In the genomic region with DNA sequence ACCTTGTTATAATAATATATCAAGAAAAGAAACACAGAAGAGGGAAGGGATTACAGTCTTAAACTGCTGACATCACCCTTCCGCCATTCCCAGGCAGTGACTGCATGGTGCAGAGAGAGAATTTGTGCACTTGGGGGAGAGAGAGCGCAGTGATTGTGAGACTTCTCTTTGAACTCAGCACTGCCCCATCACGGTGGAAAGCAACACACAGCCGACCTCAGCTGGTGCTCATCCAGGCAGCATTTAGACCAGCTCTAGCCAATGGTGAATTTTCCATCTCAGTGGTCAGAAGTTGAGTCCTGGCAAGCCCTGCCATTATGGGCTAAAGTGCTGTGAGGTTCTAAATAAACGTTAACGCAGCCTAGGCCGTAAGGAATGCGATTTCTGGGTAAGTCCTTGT, we compare ENCODE assay signal across 28 cellular contexts.
DNase-seq lines count a peak whose midpoint lies in the region; ATAC-seq, FAIRE-seq and TF ChIP-seq lines count a peak whose summit lies in the region.
"Had no signal": no experiment of that assay in that cellular context is flagged by ENCODE, and none has a peak within 500 bp of the region (broad histone marks: within the 10 kb centered on the region; RNA-seq: fewer than 3 reads in every experiment).

No MANE protein-coding gene starts in this region.

- no peaks in the 10 kb centered on the region for H3K79me1 ChIP-seq in H1 (ENCODE audit: low read depth, low read length)

- H4K91ac ChIP-seq in H1 (replicated peaks; ENCODE audit: insufficient read length, low read length): no peak overlapping the region

- H2BK120ac ChIP-seq in H1 (replicated peaks; ENCODE audit: low read depth, low read length): no peak overlapping the region

- no peak overlapping the region for H3K4ac ChIP-seq in H1 (replicated peaks; ENCODE audit: insufficient read length, low read depth, low read length)

- H2AFZ ChIP-seq in H1 (ENCODE audit: low read length): peak overlapping the region; percentile 70

- no peak overlapping the region for H3K23ac ChIP-seq in H1 (ENCODE audit: insufficient read length)

- H3K4me1 ChIP-seq in H1 (replicated peaks in 1 of 4; ENCODE audit: control insufficient read depth in 3 of 4, insufficient read depth in 4 of 4, low read length in 3 of 4) (peaks cover 0 to 3% (median 0%) of the 10 kb centered on the region in 4 experiments; a peak in 1 of 7 replicates), esophagus squamous epithelium (no peaks in the 10 kb centered on the region)
- H3K4me1 ChIP-seq: Caco-2 had no signal

- no peak overlapping the region for H3K18ac ChIP-seq in H1 (ENCODE audit: extremely low read depth, low read length)

- no peak overlapping the region for H2AK5ac ChIP-seq in H1 (ENCODE audit: low read depth, low read length)

- no peak overlapping the region for H4K5ac ChIP-seq in H1 (ENCODE audit: insufficient read length, low read depth, low read length)

- no peak overlapping the region for H2BK5ac ChIP-seq in H1 (ENCODE audit: low read depth, low read length)

- no peaks in the 10 kb centered on the region for H3K36me3 ChIP-seq in H1 (ENCODE audit: control insufficient read depth in 2 of 4, insufficient read depth in 4 of 4, low read length in 3 of 4)
- no peaks in the 10 kb centered on the region for H3K36me3 ChIP-seq in esophagus squamous epithelium

- WGBS in H1 (ENCODE audit: extremely low coverage in 1 of 2, insufficient coverage in 1 of 2, insufficient read length in 1 of 2, insufficient replicate concordance in 2 of 2, low coverage in 1 of 2, low lambda C conversion rate in 2 of 2, missing lambda C conversion rate in 1 of 2), 2 experiments: 87% methylated on average over 7 of the region's 8 CpGs; no CpG with 5 or more reads in 1 of the 2 experiments
- 85 to 87% methylated on average over 8 of the region's 8 CpGs for WGBS in esophagus squamous epithelium, 2 donors

- peak overlapping the region; percentile 53; the same call in 1 of the 2 replicates for H2BK12ac ChIP-seq in H1 (ENCODE audit: low read depth, low read length)

- TF ChIP-seq POLR2A in H1 (IDR thresholded peaks at IDR 0.05; ENCODE audit: control extremely low read depth in 1 of 2, low read depth in 2 of 2, low read length in 2 of 2) (no peak), GM12892 (IDR thresholded peaks at IDR 0.05; ENCODE audit: low read depth, low read length) (no peak), esophagus squamous epithelium (IDR thresholded peaks at IDR 0.05) (no peak)

- no peaks in the 10 kb centered on the region for H3K9me3 ChIP-seq in H1 (ENCODE audit: insufficient read depth in 2 of 2, low read depth in 1 of 2, low read length in 1 of 2)
- H3K9me3 ChIP-seq in esophagus squamous epithelium: no peaks in the 10 kb centered on the region
- H3K9me3 ChIP-seq: Caco-2, SK-N-SH had no signal

- no peak overlapping the region for H3K9ac ChIP-seq in H1 (replicated peaks in 1 of 4; ENCODE audit: extremely low read depth in 1 of 4, low read depth in 3 of 4, low read length in 3 of 4)
- H3K9ac ChIP-seq: SK-N-SH had no signal

- H3K27ac ChIP-seq in H1 (ENCODE audit: low read depth, low read length) (no peak overlapping the region), esophagus squamous epithelium (no peak overlapping the region)
- H3K27ac ChIP-seq: C4-2B had no signal

- H3K36me3 Mint-ChIP-seq in HFFc6 (ENCODE audit: low read depth): no peaks in the 10 kb centered on the region
- no peaks in the 10 kb centered on the region for H3K36me3 Mint-ChIP-seq in stimulated activated memory B cell treated with anti-CD40 and anti-IgM and Interleukin-4, amounts not matched to agents 10 μg/mL and 1 μg/mL and 100 μg/mL, for 72 hours
- H3K36me3 Mint-ChIP-seq: CD8-positive, alpha-beta T cell had no signal

- POLR2A ChIA-PET in H1 (lab: Charles Lee; ENCODE audit: partially characterized antibody): no interaction called here

- no peak overlapping the region for H3K27ac Mint-ChIP-seq in HFFc6
- H3K27ac Mint-ChIP-seq in stimulated activated memory B cell treated with anti-CD40 and anti-IgM and Interleukin-4, amounts not matched to agents 10 μg/mL and 1 μg/mL and 100 μg/mL, for 72 hours: no peak overlapping the region
- H3K27ac Mint-ChIP-seq: B cell; CD8-positive, alpha-beta T cell; T-helper 1 cell treated with Interleukin-12 subunit alpha and Interleukin-12 subunit beta and Interleukin-4 antibody, amounts not matched to agents 30 μg/mL and 1 μg/mL, for 36 hours had no signal

- H3K9me3 Mint-ChIP-seq in HFFc6: no peaks in the 10 kb centered on the region
- no peaks in the 10 kb centered on the region for H3K9me3 Mint-ChIP-seq in stimulated activated memory B cell treated with anti-CD40 and anti-IgM and Interleukin-4, amounts not matched to agents 10 μg/mL and 1 μg/mL and 100 μg/mL, for 72 hours
- H3K9me3 Mint-ChIP-seq: CD8-positive, alpha-beta T cell; T-helper 1 cell treated with Interleukin-12 subunit alpha and Interleukin-12 subunit beta and Interleukin-4 antibody, amounts not matched to agents 30 μg/mL and 1 μg/mL, for 36 hours had no signal

- FAIRE-seq in H1 (lab: Jason Lieb, UNC) (no peak), GM12892 (lab: Jason Lieb, UNC) (no peak)
- FAIRE-seq: G401.6, GM12891, HTR-8/SVneo, K562 had no signal

- H2BK20ac ChIP-seq in H1 (ENCODE audit: low read length): no peak overlapping the region

- H3K56ac ChIP-seq in H1 (replicated peaks; ENCODE audit: insufficient read length, low read depth, low read length): no peak overlapping the region

- peak in 1 of 2 experiments; percentile 10; a peak in 1 of 4 replicates for TF ChIP-seq RAD21 in H1 (IDR thresholded peaks at IDR 0.05 in 1 of 2, conservative IDR thresholded peaks at IDR 0.05 in 1 of 2; ENCODE audit: low read depth in 2 of 2, low read length in 2 of 2)

- DNase-seq in ELR (ENCODE audit: low read depth): peak; percentile 0
- no peak for DNase-seq in HFFc6
- DNase-seq in H1 (ENCODE audit: low read depth in 1 of 2, low spot score in 2 of 2): no peak
- DNase-seq in GM12892 (ENCODE audit: insufficient read length): no peak
- DNase-seq in middle frontal gyrus (ENCODE audit: extremely low spot score, low spot score): no peak
- DNase-seq in esophagus squamous epithelium (lab: John Stamatoyannopoulos, UW): no peak
- DNase-seq: CD8-positive, alpha-beta T cell; GOT3; Kasumi-1; MV-4-11; NCI-H1105; NCI-H2029 treated with DMSO at 0.1 percent for 48 hours; NCI-H2227 treated with DMSO at 0.1 percent for 48 hours; NCI-H510A; NCI-H69; RPMI8226; SIG-M5; SK-N-SH; SW 1271 had no signal

- no peaks in the 10 kb centered on the region for H3K27me3 Mint-ChIP-seq in HFFc6 (ENCODE audit: insufficient read depth)
- H3K27me3 Mint-ChIP-seq in stimulated activated memory B cell treated with anti-CD40 and anti-IgM and Interleukin-4, amounts not matched to agents 10 μg/mL and 1 μg/mL and 100 μg/mL, for 72 hours: no peaks in the 10 kb centered on the region
- H3K27me3 Mint-ChIP-seq: B cell had no signal

- H4K20me1 ChIP-seq in H1 (replicated peaks in 1 of 2; ENCODE audit: control insufficient read depth in 1 of 2, insufficient read depth in 2 of 2, low read length in 2 of 2): no peaks in the 10 kb centered on the region

- no peak overlapping the region; the same call in 1 of the 2 replicates for H2BK15ac ChIP-seq in H1 (ENCODE audit: low read length)

- no peak for TF ChIP-seq CTCF in HFFc6 (IDR thresholded peaks at IDR 0.05)
- no peak for TF ChIP-seq CTCF in H1 (IDR thresholded peaks at IDR 0.05; ENCODE audit: control extremely low read depth in 1 of 3, insufficient read depth in 1 of 3, low read depth in 1 of 3, low read length in 3 of 3)
- TF ChIP-seq CTCF in esophagus squamous epithelium (IDR thresholded peaks at IDR 0.05): no peak

- TF ChIP-seq EP300 in H1 (IDR thresholded peaks at IDR 0.05; ENCODE audit: borderline replicate concordance in 1 of 2, low read depth in 2 of 2, low read length in 2 of 2): no peak

- no peak overlapping the region for H4K8ac ChIP-seq in H1 (ENCODE audit: extremely low read depth, insufficient read depth, low read length)

- no peak overlapping the region for H3K4me2 ChIP-seq in H1 (ENCODE audit: insufficient read depth in 1 of 2, low read depth in 2 of 2, low read length in 2 of 2)
- H3K4me2 ChIP-seq: SK-N-SH had no signal

- H3K4me3 Mint-ChIP-seq in HFFc6: peak overlapping the region; percentile 55; the same call in 1 of the 2 replicates
- no peak overlapping the region for H3K4me3 Mint-ChIP-seq in stimulated activated memory B cell treated with anti-CD40 and anti-IgM and Interleukin-4, amounts not matched to agents 10 μg/mL and 1 μg/mL and 100 μg/mL, for 72 hours
- H3K4me3 Mint-ChIP-seq: B cell; CD8-positive, alpha-beta T cell; T-helper 1 cell treated with Interleukin-12 subunit alpha and Interleukin-12 subunit beta and Interleukin-4 antibody, amounts not matched to agents 30 μg/mL and 1 μg/mL, for 36 hours had no signal

- H3K79me2 ChIP-seq in H1 (ENCODE audit: control insufficient read depth in 1 of 2, insufficient read depth in 2 of 2, low read length in 2 of 2): no peaks in the 10 kb centered on the region

- H3K4me3 ChIP-seq in H1 (ENCODE audit: extremely low read depth in 1 of 4, insufficient read depth in 2 of 4, low read depth in 3 of 4, low read length in 4 of 4): no peak overlapping the region
- no peak overlapping the region for H3K4me3 ChIP-seq in esophagus squamous epithelium
- H3K4me3 ChIP-seq: K562 had no signal

- no peaks in the 10 kb centered on the region for H3K23me2 ChIP-seq in H1 (ENCODE audit: low read depth, low read length)

- H3K4me1 Mint-ChIP-seq in HFFc6 (ENCODE audit: low read depth): no peaks in the 10 kb centered on the region; the same call in 1 of the 2 replicates
- no peaks in the 10 kb centered on the region for H3K4me1 Mint-ChIP-seq in stimulated activated memory B cell treated with anti-CD40 and anti-IgM and Interleukin-4, amounts not matched to agents 10 μg/mL and 1 μg/mL and 100 μg/mL, for 72 hours
- H3K4me1 Mint-ChIP-seq: B cell had no signal

- no peak overlapping the region for H3K14ac ChIP-seq in H1 (ENCODE audit: insufficient read length)

- CTCF ChIA-PET in H1 (lab: Charles Lee; ENCODE audit: partially characterized antibody): no interaction called here

- peak; percentile 25 for ATAC-seq in stimulated activated memory B cell treated with anti-CD40 and anti-IgM and Interleukin-4, amounts not matched to agents 10 μg/mL and 1 μg/mL and 100 μg/mL, for 72 hours
- ATAC-seq: CD8-positive, alpha-beta T cell; K562 had no signal

- H3K27me3 ChIP-seq in H1 (replicated peaks in 1 of 4; ENCODE audit: control insufficient read depth in 3 of 4, extremely low read depth in 1 of 4, insufficient read depth in 3 of 4, low read length in 3 of 4) (no peaks in the 10 kb centered on the region), esophagus squamous epithelium (no peaks in the 10 kb centered on the region)

- intact Hi-C loops in esophagus squamous epithelium (cut with DNase I): no loop called here

TF ChIP-seq in H1, 55 proteins besides CTCF, POLR2A, EP300 and RAD21 (continues in another document):
- TF ChIP-seq GTF2F1 (IDR thresholded peaks at IDR 0.05; ENCODE audit: borderline replicate concordance, low read depth, low read length): no peak
- no peak for TF ChIP-seq BCL11A (IDR thresholded peaks at IDR 0.05; ENCODE audit: low read depth in 2 of 2, low read length in 2 of 2)
- no peak for TF ChIP-seq EZH2 (IDR thresholded peaks at IDR 0.05; ENCODE audit: low read depth, low read length, severe bottlenecking)
- no peak for TF ChIP-seq HDAC2 (IDR thresholded peaks at IDR 0.05; ENCODE audit: borderline replicate concordance in 1 of 2, low read depth in 2 of 2, low read length in 2 of 2)
- no peak for TF ChIP-seq FOSL1 (IDR thresholded peaks at IDR 0.05; ENCODE audit: insufficient read depth, low read depth, low read length)
